Comparison of ENCODE assay signal across 20 cellular contexts in the genomic region with DNA sequence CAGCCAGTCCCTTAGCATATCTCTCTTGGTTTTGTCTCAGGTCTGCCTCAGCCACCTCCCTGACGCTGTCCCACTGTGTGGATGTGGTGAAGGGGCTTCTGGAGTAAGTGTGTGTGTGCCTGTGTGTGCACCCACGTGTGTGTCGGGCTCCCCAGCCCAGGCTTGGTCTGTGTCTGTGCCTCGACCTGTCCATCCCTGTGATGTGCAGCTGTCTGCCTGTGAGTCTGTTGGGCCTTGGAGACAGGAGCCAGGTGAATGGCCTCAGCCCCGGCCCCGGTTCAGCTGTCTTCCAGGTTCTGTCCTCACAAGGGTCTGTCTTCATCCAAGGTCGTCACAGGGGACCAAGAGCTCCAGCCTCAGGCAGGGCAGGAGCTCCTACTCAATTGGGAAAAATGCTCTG. TPM values are rescaled to one million over a fixed set of nuclear protein-coding genes. Genes with fewer than 3 reads are reported as not detected.
A peak's percentile ranks its signal among the peaks of the same experiment; 100 is the strongest.
DNase-seq lines count a peak whose midpoint lies in the region; ATAC-seq and TF ChIP-seq lines count a peak whose summit lies in the region.
"Had no signal": no experiment of that assay in that cellular context is flagged by ENCODE, and none has a peak within 500 bp of the region (broad histone marks: within the 10 kb centered on the region; RNA-seq: fewer than 3 reads in every experiment).

No MANE protein-coding gene starts in this region.

- peaks cover 100% of the 10 kb centered on the region for H3K36me3 Mint-ChIP-seq in dendritic cell treated with granulocyte-macrophage colony-stimulating factor and Interleukin-4, amounts not matched to agents 40 ng/mL and 50 ng/mL, for 4 days (ENCODE audit: low read depth)

- H3K27me3 Mint-ChIP-seq in dendritic cell treated with granulocyte-macrophage colony-stimulating factor and Interleukin-4, amounts not matched to agents 40 ng/mL and 50 ng/mL, for 4 days: no peaks in the 10 kb centered on the region
- H3K27me3 Mint-ChIP-seq: stimulated activated naive CD8-positive, alpha-beta T cell treated with anti-CD3 and anti-CD28 coated beads, Interleukin-15, amount 100 ng/mL, for 72 hours had no signal

- peaks cover 69% of the 10 kb centered on the region for H3K4me1 Mint-ChIP-seq in dendritic cell treated with granulocyte-macrophage colony-stimulating factor and Interleukin-4, amounts not matched to agents 40 ng/mL and 50 ng/mL, for 4 days (ENCODE audit: low read depth)

- H3K27ac ChIP-seq in Karpas-422 (ENCODE audit: low read length) (peak overlapping the region; percentile 67), sigmoid colon (no peak overlapping the region)
- H3K27ac ChIP-seq: pancreas had no signal

- TF ChIP-seq CTCF in GM06990 (IDR thresholded peaks at IDR 0.05; ENCODE audit: insufficient read depth, low read length, poor library complexity, severe bottlenecking): no peak
- no peak for TF ChIP-seq CTCF in sigmoid colon (IDR thresholded peaks at IDR 0.05)

- WGBS in sigmoid colon, 2 donors: 88 to 89% methylated on average over 7 of the region's 7 CpGs

- no peak overlapping the region for H3K4me3 ChIP-seq in GM06990 (replicated peaks; ENCODE audit: low read depth, low read length)
- no peak overlapping the region for H3K4me3 ChIP-seq in Karpas-422 (ENCODE audit: low read length)
- H3K4me3 ChIP-seq in sigmoid colon: no peak overlapping the region
- H3K4me3 ChIP-seq: coronary artery, K562, pancreas had no signal

- H3K36me3 ChIP-seq in GM06990 (ENCODE audit: control insufficient read depth, insufficient read depth, low read length) (peaks cover 29% of the 10 kb centered on the region), Karpas-422 (ENCODE audit: insufficient read depth, low read length) (no peaks in the 10 kb centered on the region), sigmoid colon (peaks cover 0 to 7% (median 0%) of the 10 kb centered on the region in 4 donors)
- H3K36me3 ChIP-seq: pancreas had no signal

- H4K20me1 ChIP-seq in Karpas-422 (ENCODE audit: insufficient read depth, low read depth, low read length): no peaks in the 10 kb centered on the region

- H3K4me1 ChIP-seq in Karpas-422 (ENCODE audit: low read length) (peaks cover 28% of the 10 kb centered on the region), sigmoid colon (peaks cover 0 to 15% (median 12%) of the 10 kb centered on the region in 4 donors)

- no peak overlapping the region for H3K4me3 Mint-ChIP-seq in dendritic cell treated with granulocyte-macrophage colony-stimulating factor and Interleukin-4, amounts not matched to agents 40 ng/mL and 50 ng/mL, for 4 days
- H3K4me3 Mint-ChIP-seq: stimulated activated naive CD8-positive, alpha-beta T cell treated with anti-CD3 and anti-CD28 coated beads, Interleukin-15, amount 100 ng/mL, for 72 hours had no signal

- no peaks in the 10 kb centered on the region for H3K27me3 ChIP-seq in GM06990 (replicated peaks; ENCODE audit: control insufficient read depth, insufficient read depth, low read length)
- H3K27me3 ChIP-seq in Karpas-422 (ENCODE audit: low read length): no peaks in the 10 kb centered on the region
- no peaks in the 10 kb centered on the region for H3K27me3 ChIP-seq in sigmoid colon
- H3K27me3 ChIP-seq: pancreas had no signal

- peak overlapping the region; percentile 18 for H3K27ac Mint-ChIP-seq in dendritic cell treated with granulocyte-macrophage colony-stimulating factor and Interleukin-4, amounts not matched to agents 40 ng/mL and 50 ng/mL, for 4 days

- intact Hi-C loops in dendritic cell treated with granulocyte-macrophage colony-stimulating factor and Interleukin-4, amounts not matched to agents 40 ng/mL and 50 ng/mL, for 4 days (cut with micrococcal nuclease): no loop called here
- intact Hi-C loops in sigmoid colon (cut with DNase I): loop anchor here (5.0 to 10.0 kb wide), 2 partner anchors 318 to 541 kb away; a partner anchor contains a TSS

- peak; percentile 31 for DNase-seq in GM06990 (ENCODE audit: extremely low read depth, insufficient read length)
- no peak for DNase-seq in Karpas-422
- peak; percentile 65 for DNase-seq in sigmoid colon
- no peak for DNase-seq in iPS-NIHi7 (ENCODE audit: extremely low spot score)
- no peak for DNase-seq in central memory CD4-positive, alpha-beta T cell
- DNase-seq in iPS-NIHi11 (ENCODE audit: low spot score): no peak
- DNase-seq: activated T-cell treated with anti-CD3 and anti-CD28 coated beads, Interleukin-2, amount 50 U/mL, for 4 hours; AML-193; GF-D8; NCI-H1048; NCI-H2029 treated with DMSO at 0.1 percent for 48 hours; NCI-H446 treated with DMSO at 0.1 percent for 48 hours; stimulated activated CD4-positive, alpha-beta T cell treated with anti-CD3 and anti-CD28 coated beads, Interleukin-1b, Interleukin-23, amount 100 ng/mL, for 48 hours; stimulated activated naive CD8-positive, alpha-beta T cell treated with anti-CD3 and anti-CD28 coated beads, Interleukin-15, amount 100 ng/mL, for 72 hours had no signal

- ATAC-seq in HG03196 (IDR thresholded peaks at IDR 0.05; ENCODE audit: unreplicated experiment): no peak
- ATAC-seq: activated naive CD4-positive, alpha-beta T cell treated with anti-CD3 and anti-CD28 coated beads, Interleukin-2, amount 50 U/mL, for 72 hours; activated T-cell treated with anti-CD3 and anti-CD28 coated beads, Interleukin-2, amount 50 U/mL, for 4 hours; K562; pancreas; stimulated activated naive CD8-positive, alpha-beta T cell treated with anti-CD3 and anti-CD28 coated beads, Interleukin-15, amount 100 ng/mL, for 72 hours had no signal

- H3K9me3 Mint-ChIP-seq in dendritic cell treated with granulocyte-macrophage colony-stimulating factor and Interleukin-4, amounts not matched to agents 40 ng/mL and 50 ng/mL, for 4 days: no peaks in the 10 kb centered on the region
- H3K9me3 Mint-ChIP-seq: activated naive CD4-positive, alpha-beta T cell treated with anti-CD3 and anti-CD28 coated beads, Interleukin-2, amount 50 U/mL, for 72 hours; activated T-cell treated with anti-CD3 and anti-CD28 coated beads, Interleukin-2, amount 50 U/mL, for 4 hours; stimulated activated naive CD8-positive, alpha-beta T cell treated with anti-CD3 and anti-CD28 coated beads, Interleukin-15, amount 100 ng/mL, for 72 hours had no signal

- H3K9me3 ChIP-seq in Karpas-422 (ENCODE audit: low read length) (no peaks in the 10 kb centered on the region), sigmoid colon (no peaks in the 10 kb centered on the region)
- H3K9me3 ChIP-seq: pancreas had no signal

- no peak for TF ChIP-seq POLR2A in sigmoid colon (IDR thresholded peaks at IDR 0.05)

- TF ChIP-seq EP300 in sigmoid colon (IDR thresholded peaks at IDR 0.05): no peak

- H2AFZ ChIP-seq in Karpas-422 (ENCODE audit: low read length): no peak overlapping the region

- no peak overlapping the region for H3K4me2 ChIP-seq in Karpas-422 (ENCODE audit: low read depth, low read length, poor library complexity, severe bottlenecking)

- peak overlapping the region; percentile 13; the same call in 1 of the 2 replicates for H3K9ac ChIP-seq in Karpas-422 (ENCODE audit: low read length)

- no peaks in the 10 kb centered on the region for H3K79me2 ChIP-seq in Karpas-422 (ENCODE audit: low read length)

- no peaks in the 10 kb centered on the region for H3K9me2 ChIP-seq in Karpas-422 (replicated peaks; ENCODE audit: insufficient read depth, low read length)

RNA-seq across cellular contexts. Expression of a gene that starts 9.8 kb away (rescaled TPM):
- total RNA-seq in Karpas-422 (2014; rRNA removed; shearing (Covaris generic); ENCODE audit: low replicate concordance): 14.8 and 20.2 TPM in 2 replicates
- 10 to 100 TPM; 16.8 to 36.8 (median 20.2) TPM for total RNA-seq in sigmoid colon
- polyA plus RNA-seq in sigmoid colon: 10 to 100 TPM in 1 of 3 donors, 1 to 10 TPM in 2; 4.6 to 47.7 (median 9.6) TPM

RNA-seq across cellular contexts. Expression of a gene that starts 30.2 kb away (rescaled TPM):
- 4.3 and 4.7 TPM in 2 replicates for total RNA-seq in Karpas-422 (2014; rRNA removed; shearing (Covaris generic); ENCODE audit: low replicate concordance)
- 10 to 100 TPM; 29.9 to 60.1 (median 43.9) TPM for total RNA-seq in sigmoid colon
- polyA plus RNA-seq in sigmoid colon: 100 to 1,000 TPM; 286 to 900 (median 781) TPM

Comparison
In these comparisons a context has a peak if more than half of its experiments do, and no peak if none do; other contexts are left out.
1. DNase-seq: peak in GM06990 (single experiment) and sigmoid colon (single experiment); none in Karpas-422 (single experiment), iPS-NIHi7 (single experiment), central memory CD4-positive, alpha-beta T cell (single experiment) and iPS-NIHi11 (single experiment).